ENCODE assay signal across 9 cellular contexts in the genomic region with DNA sequence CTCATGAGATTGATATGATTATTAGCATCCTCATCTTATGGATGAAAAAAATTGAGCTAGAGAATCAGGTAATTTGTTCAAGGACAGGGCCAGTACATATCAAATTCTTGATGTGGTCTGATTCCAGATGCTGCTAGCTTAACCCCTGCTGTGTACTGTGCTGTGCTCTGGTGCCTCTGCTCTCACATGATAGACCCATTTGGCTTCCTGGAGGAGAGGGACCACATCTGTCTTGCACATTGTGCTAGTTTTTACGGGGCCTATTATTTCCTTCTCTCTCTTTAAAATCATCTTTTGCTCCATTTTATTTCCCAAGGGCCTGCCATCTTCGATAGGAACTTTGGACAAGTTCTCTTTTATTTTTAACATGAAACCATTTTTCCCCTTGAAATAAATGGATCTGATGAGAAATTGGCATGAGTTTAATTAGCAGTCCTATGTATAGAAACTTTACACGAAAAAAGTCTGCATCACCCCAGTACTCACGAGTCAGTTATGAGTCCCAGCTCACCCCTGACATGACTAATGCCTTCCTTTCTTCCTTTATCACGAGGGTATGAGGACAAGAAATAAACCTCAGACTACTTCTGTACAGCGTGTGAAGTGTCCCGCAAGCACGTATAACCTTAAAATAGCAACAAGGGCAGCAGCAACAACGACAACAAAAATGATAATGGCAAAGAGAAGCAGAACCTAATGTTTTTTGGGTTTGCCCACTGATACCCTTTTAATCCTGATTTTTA. TPM values are rescaled to one million over a fixed set of nuclear protein-coding genes. Genes with fewer than 3 reads are reported as not detected.
DNase-seq lines count a peak whose midpoint lies in the region; ATAC-seq and TF ChIP-seq lines count a peak whose summit lies in the region.
"Had no signal": no experiment of that assay in that cellular context is flagged by ENCODE, and none has a peak within 500 bp of the region (broad histone marks: within the 10 kb centered on the region; RNA-seq: fewer than 3 reads in every experiment).

No MANE protein-coding gene starts in this region.

- TF ChIP-seq CTCF in AG04449 (IDR thresholded peaks at IDR 0.05; ENCODE audit: insufficient read depth, low read length, missing control alignments) (no peak), osteocyte (IDR thresholded peaks at IDR 0.05) (no peak)

- POLR2A ChIA-PET in AG04449 (lab: Yijun Ruan, JAX), result interaction anchor here (0.7 to 1.2 kb wide), 2 partner anchors 68 to 347 kb away, joined by 3 to 4 read pairs; a partner anchor contains a TSS

- H3K9me3 Mint-ChIP-seq in activated naive CD4-positive, alpha-beta T cell treated with anti-CD3 and anti-CD28 coated beads, Interleukin-2, amount 50 U/mL, for 72 hours, result no peaks in the 10 kb centered on the region
- H3K9me3 Mint-ChIP-seq in osteocyte (ENCODE audit: unreplicated experiment), result no peaks in the 10 kb centered on the region

- CTCF ChIA-PET in AG04449 (lab: Yijun Ruan, JAX), result interaction anchor here (1.0 to 2.0 kb wide), 6 partner anchors 9 to 48 kb away, joined by 3 to 26 read pairs (median 4); no protein-coding TSS in a partner anchor

- H3K36me3 Mint-ChIP-seq in activated naive CD4-positive, alpha-beta T cell treated with anti-CD3 and anti-CD28 coated beads, Interleukin-2, amount 50 U/mL, for 72 hours, result peaks cover 0 to 38% of the 10 kb centered on the region in 2 donors
- peaks cover 2% of the 10 kb centered on the region for H3K36me3 Mint-ChIP-seq in osteocyte (ENCODE audit: unreplicated experiment)
- H3K36me3 Mint-ChIP-seq: brain had no signal

- H3K4me3 Mint-ChIP-seq in osteocyte (ENCODE audit: unreplicated experiment), result no peak overlapping the region
- H3K4me3 Mint-ChIP-seq: brain had no signal

- H3K4me3 ChIP-seq in AG04449 (ENCODE audit: low read depth, low read length), result no peak overlapping the region

- no peaks in the 10 kb centered on the region for H3K27me3 Mint-ChIP-seq in osteocyte (ENCODE audit: unreplicated experiment)
- H3K27me3 Mint-ChIP-seq: brain had no signal

- H3K27ac Mint-ChIP-seq in activated naive CD4-positive, alpha-beta T cell treated with anti-CD3 and anti-CD28 coated beads, Interleukin-2, amount 50 U/mL, for 72 hours, result peak overlapping the region; percentile 79 to 94
- H3K27ac Mint-ChIP-seq in osteocyte (ENCODE audit: unreplicated experiment), result peak overlapping the region; percentile 42

- DNase-seq in AG04449 (ENCODE audit: low read depth, low spot score) (peak; percentile 88), osteocyte (ENCODE audit: extremely low spot score, unreplicated experiment) (no peak), HuH-7 (ENCODE audit: low spot score) (no peak), NCI-H1105 (lab: John Stamatoyannopoulos, UW) (no peak), T1000 (lab: John Stamatoyannopoulos, UW) (no peak)
- peak in 1 of 2 donors; percentile 34 for DNase-seq in activated naive CD4-positive, alpha-beta T cell treated with anti-CD3 and anti-CD28 coated beads, Interleukin-2, amount 50 U/mL, for 72 hours (ENCODE audit: low spot score in 2 of 2)

- peaks cover 11% of the 10 kb centered on the region for H3K4me1 Mint-ChIP-seq in osteocyte (ENCODE audit: unreplicated experiment)
- H3K4me1 Mint-ChIP-seq: brain had no signal

- peak; percentile 52 for ATAC-seq in GM19043 (IDR thresholded peaks at IDR 0.05; ENCODE audit: low read depth, unreplicated experiment)
- peak; percentile 77 for ATAC-seq in HG03378 (IDR thresholded peaks at IDR 0.05; ENCODE audit: unreplicated experiment)
- ATAC-seq in activated naive CD4-positive, alpha-beta T cell treated with anti-CD3 and anti-CD28 coated beads, Interleukin-2, amount 50 U/mL, for 72 hours, result peak; percentile 98 to 100

RNA-seq across cellular contexts. Expression of a gene that starts 26.5 kb away (rescaled TPM):
- total RNA-seq in activated naive CD4-positive, alpha-beta T cell treated with anti-CD3 and anti-CD28 coated beads, Interleukin-2, amount 50 U/mL, for 72 hours, result 10 to 100 TPM; 15.4 to 30.3 TPM
- total RNA-seq in osteocyte, result 14.3 and 18.0 TPM in 2 replicates
